In the genomic region with DNA sequence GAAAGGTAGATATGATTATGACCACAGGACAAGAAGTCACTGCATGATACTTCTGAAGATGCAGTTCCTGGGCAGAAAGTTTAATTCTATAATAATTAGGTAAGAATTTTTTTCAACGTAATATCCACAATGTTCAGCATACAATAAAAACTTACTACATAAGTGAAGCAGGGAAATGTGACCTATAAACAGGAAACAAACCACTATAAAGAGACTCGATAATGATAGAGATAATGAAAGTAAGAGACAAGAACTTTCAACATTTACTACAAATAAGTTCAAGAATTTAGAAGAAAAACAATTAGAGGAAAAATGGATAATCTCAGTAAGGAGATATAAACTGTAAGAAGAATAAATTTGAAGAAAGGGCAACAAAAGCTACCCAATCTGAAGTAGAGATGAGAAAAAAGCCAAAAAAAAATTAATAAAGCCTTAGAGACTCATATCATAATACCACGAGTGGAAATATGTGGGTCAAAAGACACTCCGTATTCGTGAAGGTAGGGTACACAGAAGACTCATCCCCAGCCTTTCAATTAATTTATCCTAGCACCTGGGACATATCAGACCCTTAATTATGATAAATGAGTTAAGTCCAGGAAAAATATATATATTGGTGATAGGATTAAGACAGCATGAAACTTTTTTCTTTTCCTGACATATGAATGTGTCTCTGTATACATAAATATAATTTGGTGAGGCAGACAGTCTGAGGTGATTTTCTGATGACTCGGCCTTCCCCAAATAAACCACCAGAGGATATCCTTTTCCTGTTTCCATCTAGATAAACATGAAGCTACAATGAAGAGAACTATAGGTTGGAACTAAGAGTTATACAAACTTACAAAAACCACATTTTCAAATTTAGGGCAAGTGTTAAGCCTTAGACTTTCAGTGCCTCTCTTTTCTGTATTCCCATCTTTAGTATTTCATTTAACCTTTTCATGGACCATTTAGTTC, we compare ENCODE assay signal across 8 cellular contexts.
DNase-seq lines count a peak whose midpoint lies in the region; ATAC-seq, FAIRE-seq and TF ChIP-seq lines count a peak whose summit lies in the region.

No MANE protein-coding gene starts in this region.

- H3K36me3 ChIP-seq in bronchial epithelial cell (ENCODE audit: control insufficient read depth, insufficient read depth, low read length) = peaks cover 2% of the 10 kb centered on the region
- H3K36me3 ChIP-seq in small intestine (ENCODE audit: control insufficient read depth in 2 of 2, insufficient read depth in 2 of 2, low read length in 2 of 2) = peaks cover 0 to 2% of the 10 kb centered on the region in 2 donors

- FAIRE-seq in bronchial epithelial cell (lab: Jason Lieb, UNC) (no peak), small intestine (lab: Jason Lieb, UNC) (peak; percentile 57)

- ATAC-seq in activated CD4-positive, CD25-positive, alpha-beta regulatory T cell treated with anti-CD3 and anti-CD28 coated beads, Interleukin-2, amount 50 U/mL, for 24 hours = peak; percentile 48 to 67
- no peak for ATAC-seq in GM21526 (IDR thresholded peaks at IDR 0.05; ENCODE audit: low FRiP score, unreplicated experiment)

- H3K4me3 ChIP-seq in bronchial epithelial cell (ENCODE audit: low read depth, low read length) = no peak overlapping the region
- H3K4me3 ChIP-seq in small intestine (ENCODE audit: low read depth in 1 of 2, low read length in 2 of 2) = no peak overlapping the region

- WGBS in small intestine, 3 donors = 44 to 61% (median 48%) methylated on average over 6 of the region's 6 CpGs

- TF ChIP-seq CTCF in bronchial epithelial cell (IDR thresholded peaks at IDR 0.05; ENCODE audit: insufficient read depth, low read length, severe bottlenecking) = no peak

- H3K27me3 ChIP-seq in bronchial epithelial cell (ENCODE audit: control insufficient read depth, insufficient read depth, low read length) (no peaks in the 10 kb centered on the region), small intestine (ENCODE audit: control insufficient read depth in 2 of 2, insufficient read depth in 2 of 2, low read length in 2 of 2) (no peaks in the 10 kb centered on the region)

- H3K9me3 ChIP-seq in small intestine (ENCODE audit: control insufficient read depth, low read depth) = no peaks in the 10 kb centered on the region

- H3K4me1 ChIP-seq in small intestine (ENCODE audit: control insufficient read depth in 2 of 2, insufficient read depth in 1 of 2, low read depth in 1 of 2, low read length in 1 of 2) = peaks cover 0 to 3% of the 10 kb centered on the region in 2 donors

- in situ Hi-C loops in KBM-7 (cut with MboI; ENCODE audit: low pct_unique_long_range_greater_than_20kb, low sequenced_read_pairs) = no loop called here

- H3K27ac ChIP-seq in small intestine (ENCODE audit: low read depth in 1 of 2, low read length in 1 of 2) = no peak overlapping the region

- DNase-seq in activated CD4-positive, CD25-positive, alpha-beta regulatory T cell treated with anti-CD3 and anti-CD28 coated beads, Interleukin-2, amount 50 U/mL, for 72 hours = no peak
- DNase-seq in KBM-7 = peak; percentile 67
- peak; percentile 44 for DNase-seq in bronchial epithelial cell (ENCODE audit: low read depth)
- peak; percentile 47 for DNase-seq in small intestine
- DNase-seq in NCI-H1436 treated with DMSO at 0.1 percent for 48 hours (lab: John Stamatoyannopoulos, UW) = no peak
- no peak for DNase-seq in DMS 273 treated with DMSO at 0.1 percent for 48 hours (lab: John Stamatoyannopoulos, UW)

Comparison
In these comparisons a context has a peak if more than half of its experiments do, and no peak if none do; other contexts are left out.
1. DNase-seq: peak in KBM-7 (single experiment), bronchial epithelial cell (single experiment) and small intestine (single experiment); none in activated CD4-positive, CD25-positive, alpha-beta regulatory T cell treated with anti-CD3 and anti-CD28 coated beads, Interleukin-2, amount 50 U/mL, for 72 hours (single experiment), NCI-H1436 treated with DMSO at 0.1 percent for 48 hours (single experiment) and DMS 273 treated with DMSO at 0.1 percent for 48 hours (single experiment).